ENCODE assay signal across 16 cellular contexts in genomic region chr4:21554510-21554909, GRCh38.
"Had no signal": no experiment of that assay in that cellular context is flagged by ENCODE, and none has a peak within 500 bp of the region (broad histone marks: within the 10 kb centered on the region; RNA-seq: fewer than 3 reads in every experiment).

No MANE protein-coding gene starts in this region.

- H3K36me3 ChIP-seq: esophagus muscularis mucosa, gastrocnemius medialis, pancreas, tibial nerve, upper lobe of right lung, vagina had no signal

- H3K4me1 ChIP-seq: esophagus muscularis mucosa, gastrocnemius medialis, pancreas, testis, tibial nerve, upper lobe of right lung had no signal

- H3K9me3 ChIP-seq: esophagus muscularis mucosa, gastrocnemius medialis, pancreas, testis, tibial nerve, upper lobe of right lung, vagina had no signal

- H3K27me3 ChIP-seq: esophagus muscularis mucosa, gastrocnemius medialis, pancreas, testis, tibial nerve, upper lobe of right lung, vagina had no signal

- H3K4me3 ChIP-seq: esophagus muscularis mucosa, gastrocnemius medialis, pancreas, testis, tibial nerve, upper lobe of right lung, vagina had no signal

- DNase-seq: effector memory CD8-positive, alpha-beta T cell; gastrocnemius medialis; left colon; mammary epithelial cell; occipital lobe; pancreas; stimulated activated CD4-positive, alpha-beta T cell treated with anti-CD3 and anti-CD28 coated beads, Interleukin-2, amount 100 ng/mL, for 24 hours; stimulated activated CD4-positive, alpha-beta T cell treated with anti-CD3 and anti-CD28 coated beads, Interleukin-4, amount 100 ng/mL, for 4 hours; stimulated activated naive B cell treated with anti-CD40 and anti-IgM and Interleukin-4, amounts not matched to agents 10 μg/mL and 1 μg/mL and 100 μg/mL, for 72 hours; stimulated activated naive CD8-positive, alpha-beta T cell treated with anti-CD3 and anti-CD28 coated beads, Interleukin-15, amount 100 ng/mL, for 72 hours; testis; upper lobe of right lung had no signal

- H3K27ac ChIP-seq: epithelial cell of prostate, esophagus muscularis mucosa, gastrocnemius medialis, pancreas, testis, tibial nerve, upper lobe of right lung, vagina had no signal
